Comparison of ENCODE assay signal across 1 cellular context in genomic region chr18:13661779-13662271, GRCh38.
TF ChIP-seq lines count a peak whose summit lies in the region.

No MANE protein-coding gene starts in this region.

TF ChIP-seq in K562, 482 proteins besides CTCF, POLR2A, EP300 and RAD21 (continued from another document):
- TF ChIP-seq ZNF318 (IDR thresholded peaks at IDR 0.05; ENCODE audit: borderline replicate concordance in 1 of 2, low read depth in 1 of 2) = no peak
- TF ChIP-seq TCF7L2 (IDR thresholded peaks at IDR 0.05; ENCODE audit: low read depth, low read length) = no peak
